10 cellular contexts compared by ENCODE assay signal in genomic region chr2:46937457-46937856, GRCh38. TPM values are rescaled to one million over a fixed set of nuclear protein-coding genes. Genes with fewer than 3 reads are reported as not detected.
DNase-seq lines count a peak whose midpoint lies in the region; ATAC-seq and TF ChIP-seq lines count a peak whose summit lies in the region.
"Had no signal": no experiment of that assay in that cellular context is flagged by ENCODE, and none has a peak within 500 bp of the region (broad histone marks: within the 10 kb centered on the region; RNA-seq: fewer than 3 reads in every experiment).

No MANE protein-coding gene starts in this region.

- H3K9me3 Mint-ChIP-seq in activated T-cell treated with anti-CD3 and anti-CD28 coated beads, Interleukin-2, amount 50 U/mL, for 72 hours, result no peaks in the 10 kb centered on the region

- no peak overlapping the region for H3K4me3 Mint-ChIP-seq in activated T-cell treated with anti-CD3 and anti-CD28 coated beads, Interleukin-2, amount 50 U/mL, for 72 hours

- peaks cover 23% of the 10 kb centered on the region for H3K4me1 Mint-ChIP-seq in activated T-cell treated with anti-CD3 and anti-CD28 coated beads, Interleukin-2, amount 50 U/mL, for 72 hours (ENCODE audit: low read depth)

- no peaks in the 10 kb centered on the region for H3K36me3 ChIP-seq in adipocyte (ENCODE audit: control insufficient read depth, insufficient read depth, low read length, severe bottlenecking)
- no peaks in the 10 kb centered on the region for H3K36me3 ChIP-seq in kidney epithelial cell (ENCODE audit: control insufficient read depth, insufficient read depth, low read length)

- no peak for ATAC-seq in HG02884 (IDR thresholded peaks at IDR 0.05; ENCODE audit: unreplicated experiment)
- no peak for ATAC-seq in activated T-cell treated with anti-CD3 and anti-CD28 coated beads, Interleukin-2, amount 50 U/mL, for 72 hours (replicated peaks in 1 of 2)

- TF ChIP-seq CTCF in AG09319 (IDR thresholded peaks at IDR 0.05; ENCODE audit: low read depth, low read length) (peak; percentile 33), GM12874 (IDR thresholded peaks at IDR 0.05; ENCODE audit: insufficient read depth, low read depth, low read length) (peak; percentile 21; the same call in 1 of the 2 replicates), kidney epithelial cell (IDR thresholded peaks at IDR 0.05; ENCODE audit: insufficient read depth, low read length, poor library complexity, severe bottlenecking) (peak; percentile 37)

- H3K4me1 ChIP-seq in adipocyte (ENCODE audit: control insufficient read depth, insufficient read depth, low read length), result peaks cover 11% of the 10 kb centered on the region

- no peak overlapping the region for H3K9ac ChIP-seq in adipocyte (ENCODE audit: low read length)

- H3K9me3 ChIP-seq in adipocyte (ENCODE audit: control insufficient read depth, low read length), result no peaks in the 10 kb centered on the region
- H3K9me3 ChIP-seq: MG63 had no signal

- H3K4me3 ChIP-seq in adipocyte (ENCODE audit: low read length) (no peak overlapping the region), kidney epithelial cell (ENCODE audit: low read depth, low read length) (no peak overlapping the region)
- H3K4me3 ChIP-seq: MG63 had no signal

- no peak overlapping the region for H3K27ac Mint-ChIP-seq in activated T-cell treated with anti-CD3 and anti-CD28 coated beads, Interleukin-2, amount 50 U/mL, for 72 hours

- H3K27me3 ChIP-seq in adipocyte (replicated peaks; ENCODE audit: control insufficient read depth, insufficient read depth, low read length) (no peaks in the 10 kb centered on the region), kidney epithelial cell (ENCODE audit: control insufficient read depth, insufficient read depth, low read length) (no peaks in the 10 kb centered on the region)
- H3K27me3 ChIP-seq: MG63 had no signal

- DNase-seq in AG09319 (ENCODE audit: extremely low read depth, low read depth) (no peak), adipocyte (ENCODE audit: low read depth) (peak; percentile 60), kidney epithelial cell (ENCODE audit: low read depth) (no peak), C1 segment of cervical spinal cord (lab: John Stamatoyannopoulos, UW) (no peak), middle frontal gyrus (ENCODE audit: extremely low spot score, low spot score) (no peak)
- DNase-seq in activated T-cell treated with anti-CD3 and anti-CD28 coated beads, Interleukin-2, amount 50 U/mL, for 72 hours, result no peak
- DNase-seq: cerebellar nuclear complex, MG63 had no signal

- no peaks in the 10 kb centered on the region for H3K27me3 Mint-ChIP-seq in activated T-cell treated with anti-CD3 and anti-CD28 coated beads, Interleukin-2, amount 50 U/mL, for 72 hours (ENCODE audit: low read depth)

- peaks cover 4 to 9% of the 10 kb centered on the region in 2 donors for H3K36me3 Mint-ChIP-seq in activated T-cell treated with anti-CD3 and anti-CD28 coated beads, Interleukin-2, amount 50 U/mL, for 72 hours (ENCODE audit: insufficient read depth in 2 of 2)

RNA-seq across cellular contexts. Expression of gene TTC7A, which starts 3.6 kb away (rescaled TPM):
- total RNA-seq in kidney epithelial cell, result 20.5 and 22.1 TPM in 2 replicates
- total RNA-seq in activated T-cell treated with anti-CD3 and anti-CD28 coated beads, Interleukin-2, amount 50 U/mL, for 72 hours, result 10 to 100 TPM; 68.2 to 93.1 TPM

RNA-seq across cellular contexts. Expression of gene MCFD2, which starts 21.9 kb away (rescaled TPM):
- total RNA-seq in kidney epithelial cell, result 109 and 175 TPM in 2 replicates
- total RNA-seq in activated T-cell treated with anti-CD3 and anti-CD28 coated beads, Interleukin-2, amount 50 U/mL, for 72 hours, result 10 to 100 TPM; 50.1 to 59.3 TPM
